ENCODE assay signal across 8 cellular contexts in genomic region chr6:69795469-69796080, GRCh38. TPM values are rescaled to one million over a fixed set of nuclear protein-coding genes. Genes with fewer than 3 reads are reported as not detected.
DNase-seq lines count a peak whose midpoint lies in the region; ATAC-seq and TF ChIP-seq lines count a peak whose summit lies in the region.

No MANE protein-coding gene starts in this region.

- no peak overlapping the region for H3K4ac ChIP-seq in H9 (ENCODE audit: low read depth, low read length)

- H3K27me3 Mint-ChIP-seq in H9 (ENCODE audit: low read depth): no peaks in the 10 kb centered on the region
- no peaks in the 10 kb centered on the region for H3K27me3 Mint-ChIP-seq in naive B cell

- no peaks in the 10 kb centered on the region; a peak in 2 of 5 replicates for H3K9me3 Mint-ChIP-seq in H9
- no peaks in the 10 kb centered on the region for H3K9me3 Mint-ChIP-seq in naive B cell

- H3T11ph ChIP-seq in H9 (ENCODE audit: low read length): no peak overlapping the region

- H3K23me2 ChIP-seq in H9 (ENCODE audit: insufficient read length, low read depth, low read length, poor library complexity, severe bottlenecking): no peaks in the 10 kb centered on the region

- no peak overlapping the region for H2BK15ac ChIP-seq in H9 (ENCODE audit: low read depth, low read length)

- H2BK5ac ChIP-seq in H9 (ENCODE audit: insufficient read length, low read length): no peak overlapping the region

- no peak overlapping the region for H3K18ac ChIP-seq in H9 (ENCODE audit: insufficient read length, low read depth, low read length)

- no peak overlapping the region for H2BK120ac ChIP-seq in H9 (ENCODE audit: low read depth, low read length, poor library complexity, severe bottlenecking)

- H3K56ac ChIP-seq in H9 (ENCODE audit: insufficient read length, low read depth, low read length): no peak overlapping the region

- H2AFZ ChIP-seq in H9 (ENCODE audit: low read length): no peak overlapping the region

- H3K9me3 ChIP-seq in H9 (ENCODE audit: control insufficient read depth, low read depth, low read length): no peaks in the 10 kb centered on the region

- no peak overlapping the region for H4K5ac ChIP-seq in H9 (ENCODE audit: insufficient read length, low read depth, low read length)

- no peak overlapping the region for H3K9ac ChIP-seq in H9 (ENCODE audit: extremely low read depth, insufficient read length, low read length)

- TF ChIP-seq CTCF in H9 (conservative IDR thresholded peaks at IDR 0.05) (no peak; the same call in 2 of the 3 replicates), coronary artery (IDR thresholded peaks at IDR 0.05) (no peak)

- no peak overlapping the region for H2BK20ac ChIP-seq in H9 (ENCODE audit: low read depth, low read length, poor library complexity, severe bottlenecking)

- H3K27ac Mint-ChIP-seq in H9 (peak overlapping the region; percentile 98 to 99 (median 99); a peak in 6 of 7 replicates), naive B cell (peak overlapping the region; percentile 97 to 100 (median 98))

- H3K23ac ChIP-seq in H9 (ENCODE audit: insufficient read length, low read depth, low read length): no peak overlapping the region

- H4K20me1 ChIP-seq in H9 (ENCODE audit: control insufficient read depth, insufficient read depth, insufficient read length): no peaks in the 10 kb centered on the region

- peak; percentile 30 for DNase-seq in NCI-H748 (lab: John Stamatoyannopoulos, UW; ENCODE audit: unreplicated experiment)
- DNase-seq in NCI-H748 treated with DMSO at 0.1 percent for 48 hours (lab: John Stamatoyannopoulos, UW): no peak
- no peak for DNase-seq in H9
- peak; percentile 79 for DNase-seq in NAMALWA (ENCODE audit: low spot score)
- no peak for DNase-seq in coronary artery (ENCODE audit: low spot score)
- DNase-seq in naive B cell: peak; percentile 58
- no peak for DNase-seq in SW 1271 (lab: John Stamatoyannopoulos, UW)
- DNase-seq in NCI-H1694 treated with DMSO at 0.1 percent for 48 hours (lab: John Stamatoyannopoulos, UW): no peak

- H3K36me3 Mint-ChIP-seq in H9 (ENCODE audit: insufficient read depth in 1 of 3, low read depth in 3 of 3) (no peaks in the 10 kb centered on the region; a peak in 2 of 7 replicates), naive B cell (peaks cover 0 to 8% of the 10 kb centered on the region in 2 donors)

- no peak overlapping the region for H3K14ac ChIP-seq in H9 (ENCODE audit: insufficient read depth, low read length)

- peak overlapping the region; percentile 36 for H3K4me2 ChIP-seq in H9 (ENCODE audit: insufficient read depth, insufficient read length, low read length)

- H4K8ac ChIP-seq in H9 (replicated peaks; ENCODE audit: insufficient read length, low read depth, low read length): no peak overlapping the region

- H3K4me1 ChIP-seq in H9 (ENCODE audit: insufficient read depth, low read length): peaks cover 4% of the 10 kb centered on the region; the same call in 1 of the 2 replicates

- H2AK5ac ChIP-seq in H9 (ENCODE audit: insufficient read length, low read length): no peak overlapping the region

- H3K27ac ChIP-seq in H9 (ENCODE audit: insufficient read length, low read depth, low read length) (no peak overlapping the region), coronary artery (peak overlapping the region; percentile 95 to 98)

- no peaks in the 10 kb centered on the region for H3K79me1 ChIP-seq in H9 (ENCODE audit: insufficient read depth, low read depth, low read length, poor library complexity, severe bottlenecking)

- peak overlapping the region; percentile 82 for H3K4me3 ChIP-seq in coronary artery

- no peaks in the 10 kb centered on the region; the same call in 1 of the 2 replicates for H3K79me2 ChIP-seq in H9 (ENCODE audit: insufficient read depth, low read length)

- no peaks in the 10 kb centered on the region for H3K27me3 ChIP-seq in H9 (ENCODE audit: insufficient read depth, low read length)

- no peak overlapping the region for H2BK12ac ChIP-seq in H9 (ENCODE audit: insufficient read length, low read depth, low read length)

- H3K4me1 Mint-ChIP-seq in H9 (peaks cover 31 to 34% of the 10 kb centered on the region in 2 experiments), naive B cell (peaks cover 45 to 56% (median 49%) of the 10 kb centered on the region in 3 donors)

- 100% methylated on average over 2 of the region's 5 CpGs for WGBS in H9 (ENCODE audit: extremely low coverage, insufficient read length, low lambda C conversion rate)

- H4K91ac ChIP-seq in H9 (ENCODE audit: insufficient read length, low read depth, low read length): no peak overlapping the region

- peak overlapping the region; percentile 91 to 96 for H3K4me3 Mint-ChIP-seq in H9
- peak overlapping the region; percentile 85 to 98 (median 94) for H3K4me3 Mint-ChIP-seq in naive B cell

- peak; percentile 32 to 34 for ATAC-seq in naive B cell (ENCODE audit: low read depth in 2 of 2)

RNA-seq across cellular contexts. Expression of gene LMBRD1, which starts 1.2 kb away (rescaled TPM):
- total RNA-seq in H9 (2021): 16.9 and 17.0 TPM in 2 replicates
- polyA plus RNA-seq in naive B cell (ENCODE audit: low read depth in 6 of 6): 100 to 1,000 TPM in 1 of 6 donors, 10 to 100 TPM in 5; 72.2 to 116 (median 84.1) TPM

Comparison
In these comparisons a context has a peak if more than half of its experiments do, and no peak if none do; other contexts are left out.
1. DNase-seq: peak in NCI-H748 (single experiment), NAMALWA (single experiment) and naive B cell (single experiment); none in NCI-H748 treated with DMSO at 0.1 percent for 48 hours (single experiment), H9 (single experiment), coronary artery (single experiment), SW 1271 (0 of 2) and NCI-H1694 treated with DMSO at 0.1 percent for 48 hours (single experiment).